Comparison of ENCODE assay signal across 8 cellular contexts in genomic region chr1:53326088-53326597, GRCh38. TPM values are rescaled to one million over a fixed set of nuclear protein-coding genes. Genes with fewer than 3 reads are reported as not detected.
A peak's percentile ranks its signal among the peaks of the same experiment; 100 is the strongest.
DNase-seq lines count a peak whose midpoint lies in the region; ATAC-seq and TF ChIP-seq lines count a peak whose summit lies in the region.

No MANE protein-coding gene starts in this region.

- peak overlapping the region; percentile 13; the same call in 1 of the 2 replicates for H3K56ac ChIP-seq in IMR-90 (ENCODE audit: extremely low read depth, insufficient read depth, low read length)

- H3K9me3 ChIP-seq in IMR-90 (ENCODE audit: control insufficient read depth, insufficient read depth, low read length), result no peaks in the 10 kb centered on the region
- no peaks in the 10 kb centered on the region for H3K9me3 ChIP-seq in esophagus squamous epithelium

- TF ChIP-seq POLR2A in IMR-90 (IDR thresholded peaks at IDR 0.05; ENCODE audit: low read depth, low read length) (peak; percentile 63; the same call in 1 of the 2 replicates), esophagus squamous epithelium (IDR thresholded peaks at IDR 0.05) (peak in 2 of 4 donors; percentile 23 to 50)

- dilution Hi-C loops in IMR-90 (cut with HindIII; ENCODE audit: low sequenced_read_pairs, unreplicated experiment), result no loop called here

- H3K4me2 ChIP-seq in IMR-90 (ENCODE audit: low read depth, low read length), result peak overlapping the region; percentile 97

- POLR2A ChIA-PET in IMR-90 (lab: Charles Lee; ENCODE audit: unreplicated experiment), result no interaction called here

- peak overlapping the region; percentile 56 for H2BK5ac ChIP-seq in IMR-90 (ENCODE audit: low read depth, low read length, poor library complexity, severe bottlenecking)

- H3K4me1 ChIP-seq in IMR-90 (ENCODE audit: control insufficient read depth, insufficient read depth, low read length) (peaks cover 4% of the 10 kb centered on the region), esophagus squamous epithelium (peaks cover 14 to 37% (median 18%) of the 10 kb centered on the region in 3 donors)

- peak overlapping the region; percentile 49; the same call in 1 of the 2 replicates for H4K91ac ChIP-seq in IMR-90 (ENCODE audit: insufficient read depth, low read depth, low read length)

- H4K20me1 ChIP-seq in IMR-90 (ENCODE audit: insufficient read depth, low read length), result no peaks in the 10 kb centered on the region

- no peaks in the 10 kb centered on the region for H3K27me3 ChIP-seq in IMR-90 (ENCODE audit: control insufficient read depth, insufficient read depth, low read length)
- no peaks in the 10 kb centered on the region for H3K27me3 ChIP-seq in esophagus squamous epithelium

- no peak for TF ChIP-seq RAD21 in IMR-90 (IDR thresholded peaks at IDR 0.05; ENCODE audit: low read length)

- H3K9ac ChIP-seq in IMR-90 (ENCODE audit: low read depth, low read length), result peak overlapping the region; percentile 3

- TF ChIP-seq CTCF in IMR-90 (conservative IDR thresholded peaks at IDR 0.05; ENCODE audit: low read depth, low read length) (no peak), esophagus squamous epithelium (IDR thresholded peaks at IDR 0.05) (no peak)

- CTCF ChIA-PET in IMR-90 (lab: Yijun Ruan, JAX), result no interaction called here

- peak overlapping the region; percentile 92 for H2AK9ac ChIP-seq in IMR-90 (replicated peaks; ENCODE audit: low read depth, low read length, poor library complexity)

- H3K4me3 ChIP-seq in IMR-90 (ENCODE audit: insufficient read depth, low read depth, low read length) (peak overlapping the region; percentile 54), esophagus squamous epithelium (peak overlapping the region; percentile 81 to 91 (median 83))

- peak overlapping the region; percentile 70 for H3K14ac ChIP-seq in IMR-90 (replicated peaks; ENCODE audit: low read depth, low read length)

- peak overlapping the region; percentile 57 to 83; a peak in 3 of 4 replicates for H4K8ac ChIP-seq in IMR-90 (ENCODE audit: low read depth in 2 of 2, low read length in 2 of 2)

- peaks cover 4% of the 10 kb centered on the region; the same call in 1 of the 2 replicates for H3K9me1 ChIP-seq in IMR-90 (ENCODE audit: insufficient read depth, low read length)

- no peak overlapping the region for H2BK15ac ChIP-seq in IMR-90 (ENCODE audit: low read depth, low read length)

- DNase-seq in DMS53 (lab: John Stamatoyannopoulos, UW), result peak; percentile 100
- DNase-seq in IMR-90, result peak; percentile 77
- peak; percentile 98 for DNase-seq in OCI-M1 (lab: John Stamatoyannopoulos, UW)
- peak; percentile 97 for DNase-seq in activated T-cell treated with anti-CD3 and anti-CD28 coated beads for 48 hours (ENCODE audit: low read depth)
- peak; percentile 80 for DNase-seq in esophagus squamous epithelium (lab: John Stamatoyannopoulos, UW)
- peak; percentile 94 for DNase-seq in myocyte (ENCODE audit: low read depth)
- DNase-seq in stimulated activated CD8-positive, alpha-beta memory T cell treated with anti-CD3 and anti-CD28 coated beads, Interleukin-7, amount 100 ng/mL, for 24 hours (ENCODE audit: low read depth), result peak; percentile 91

- H3K79me1 ChIP-seq in IMR-90 (ENCODE audit: low read depth in 1 of 2, low read length in 2 of 2), result peaks cover 4 to 18% of the 10 kb centered on the region in 2 experiments; a peak in 3 of 4 replicates

- H2AFZ ChIP-seq in IMR-90 (replicated peaks; ENCODE audit: low read length, poor library complexity), result peak overlapping the region; percentile 96

- H2BK120ac ChIP-seq in IMR-90 (ENCODE audit: low read depth, low read length), result peak overlapping the region; percentile 58; the same call in 1 of the 2 replicates

- H2BK20ac ChIP-seq in IMR-90 (ENCODE audit: low read depth, low read length), result no peak overlapping the region

- no TSS peak for BruUV-seq in IMR-90 (replicated peaks; lab: Mats Ljungman, UMichigan)

- H3K18ac ChIP-seq in IMR-90 (ENCODE audit: low read depth, low read length), result peak overlapping the region; percentile 10; the same call in 1 of the 2 replicates

- peak overlapping the region; percentile 28; the same call in 1 of the 2 replicates for H4K5ac ChIP-seq in IMR-90 (ENCODE audit: low read depth, low read length)

- H2AK5ac ChIP-seq in IMR-90 (ENCODE audit: low read depth, low read length), result no peak overlapping the region

- ATAC-seq in GM21576 (IDR thresholded peaks at IDR 0.05; ENCODE audit: unreplicated experiment), result peak; percentile 87
- peak; percentile 93 for ATAC-seq in IMR-90 (ENCODE audit: low read depth)

- WGBS in IMR-90 (ENCODE audit: extremely low coverage in 2 of 2, insufficient read length in 1 of 2), 2 experiments, result 0% methylated on average over 26 of the region's 42 CpGs; no CpG with 5 or more reads in 1 of the 2 experiments
- 0% methylated on average over 3 to 11 of the region's 42 CpGs for WGBS in esophagus squamous epithelium, 2 donors

- peak overlapping the region; percentile 48 for H3K4ac ChIP-seq in IMR-90 (ENCODE audit: low read depth, low read length)

- intact Hi-C loops in IMR-90 (cut with micrococcal nuclease) (loop anchor here (5.0 kb wide), 1 partner anchor 66 kb away; no protein-coding TSS in a partner anchor), esophagus squamous epithelium (cut with DNase I) (no loop called here)

- no peak overlapping the region for H3K23ac ChIP-seq in IMR-90 (ENCODE audit: low read depth, low read length)

- H3K27ac ChIP-seq in IMR-90 (ENCODE audit: insufficient read depth, low read length) (peak overlapping the region; percentile 26; the same call in 1 of the 2 replicates), esophagus squamous epithelium (peak overlapping the region; percentile 75 to 88 (median 83))

- H3K36me3 ChIP-seq in IMR-90 (ENCODE audit: control insufficient read depth, insufficient read depth, low read length) (no peaks in the 10 kb centered on the region; the same call in 1 of the 2 replicates), esophagus squamous epithelium (peaks cover 0 to 7% (median 0%) of the 10 kb centered on the region in 3 donors)

- in situ Hi-C loops in IMR-90 (cut with MboI; ENCODE audit: low sequenced_read_pairs), result no loop called here

TF ChIP-seq in IMR-90, 13 proteins besides CTCF, POLR2A, EP300 and RAD21:
- TF ChIP-seq MXI1 (IDR thresholded peaks at IDR 0.05; ENCODE audit: borderline replicate concordance, low read depth, low read length) (no peak), NFE2L2 (IDR thresholded peaks at IDR 0.05; ENCODE audit: low read depth, low read length) (peak; percentile 94), BHLHE40 (IDR thresholded peaks at IDR 0.05; ENCODE audit: low read depth, low read length) (no peak), USF2 (IDR thresholded peaks at IDR 0.05; ENCODE audit: low read depth, low read length) (peak; percentile 89), RCOR1 (IDR thresholded peaks at IDR 0.05; ENCODE audit: insufficient replicate concordance, low read length) (no peak), MAZ (IDR thresholded peaks at IDR 0.05; ENCODE audit: borderline replicate concordance, low read depth, low read length) (no peak; the same call in 1 of the 2 replicates), ELK1 (IDR thresholded peaks at IDR 0.05; ENCODE audit: borderline replicate concordance, low read depth, low read length) (no peak), RFX5 (IDR thresholded peaks at IDR 0.05; ENCODE audit: low read depth, low read length) (no peak), MAFK (IDR thresholded peaks at IDR 0.05; ENCODE audit: low read depth, low read length) (peak; percentile 55; the same call in 1 of the 2 replicates)

RNA-seq across cellular contexts. Expression of gene LRP8, which starts 1.7 kb away (rescaled TPM):
- 11.1 and 12.0 TPM in 2 replicates for total RNA-seq in IMR-90 (2012; rRNA removed)
- 12.1 and 12.6 TPM in 2 replicates for polyA plus RNA-seq in IMR-90 (2012; rRNA removed)
- 5.9 and 7.7 TPM in 2 replicates for polyA plus RNA-seq in IMR-90 (2012; cell fraction: cytosol; rRNA removed)
- polyA plus RNA-seq in IMR-90 (2012; cell fraction: nucleus; rRNA removed; ENCODE audit: low replicate concordance), result 40.5 and 54.0 TPM in 2 replicates
- 10 to 100 TPM; 15.3 to 39.6 (median 18.8) TPM for total RNA-seq in esophagus squamous epithelium
- 11.4 and 38.0 TPM in 2 replicates for total RNA-seq in myocyte
- polyA plus RNA-seq in myocyte (2012), result 11.1 TPM

Comparison
In these comparisons a context has a peak if more than half of its experiments do, and no peak if none do; other contexts are left out.
1. Peak in every context shown above with its lines: DNase-seq, ATAC-seq, H3K4me3 ChIP-seq and H3K27ac ChIP-seq.